In the genomic region with DNA sequence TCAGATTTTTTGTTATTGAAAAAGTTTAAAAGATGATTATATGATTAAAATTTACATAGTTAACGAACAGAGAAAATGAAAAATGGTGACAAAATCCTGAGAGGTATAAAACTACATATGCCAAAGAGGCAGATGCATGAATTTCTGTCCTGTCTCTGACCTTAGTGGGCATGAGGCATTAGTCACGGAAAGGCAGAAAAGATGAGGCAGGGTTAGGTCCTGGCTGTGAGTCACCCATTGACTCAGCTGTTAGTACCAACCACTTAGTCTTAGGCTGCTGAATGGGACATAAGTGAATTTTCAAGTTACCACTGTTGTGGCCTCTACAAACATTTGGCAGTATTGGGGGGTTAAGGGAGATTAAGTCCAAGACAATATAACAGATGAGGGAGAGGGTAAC, we compare ENCODE assay signal across 8 cellular contexts. TPM values are rescaled to one million over a fixed set of nuclear protein-coding genes. Genes with fewer than 3 reads are reported as not detected.
DNase-seq lines count a peak whose midpoint lies in the region; ATAC-seq lines count a peak whose summit lies in the region.

No MANE protein-coding gene starts in this region.

- peak; percentile 24 for ATAC-seq in left ventricle myocardium superior
- no peak for ATAC-seq in Right ventricle myocardium superior (ENCODE audit: poor library complexity)
- ATAC-seq in HG02642 (IDR thresholded peaks at IDR 0.05; ENCODE audit: poor library complexity, unreplicated experiment) = no peak

- intact Hi-C loops in left ventricle myocardium superior (cut with micrococcal nuclease) = no loop called here
- intact Hi-C loops in Right ventricle myocardium superior (cut with DNase I) = no loop called here
- intact Hi-C loops in posterior cingulate gyrus (cut with DNase I) = no loop called here

- no peak for DNase-seq in left ventricle myocardium superior
- DNase-seq in Right ventricle myocardium superior = no peak
- peak; percentile 53 to 55 for DNase-seq in activated CD4-positive, alpha-beta T cell treated with anti-CD3 and anti-CD28 coated beads for 4 hours
- DNase-seq in hepatic stellate cell (ENCODE audit: low spot score) = peak; percentile 62
- peak; percentile 13 to 57 for DNase-seq in stimulated activated CD8-positive, alpha-beta memory T cell treated with anti-CD3 and anti-CD28 coated beads, Interleukin-7, amount 100 ng/mL, for 48 hours (ENCODE audit: extremely low read depth in 1 of 2, low read depth in 1 of 2)
- DNase-seq in posterior cingulate gyrus = no peak
- no peak for DNase-seq in iPS-NIHi11 (ENCODE audit: low spot score)

RNA-seq across cellular contexts. Expression of a gene that starts 33.1 kb away (rescaled TPM):
- total RNA-seq in left ventricle myocardium superior (20.6 TPM), Right ventricle myocardium superior (18.1 TPM)

Comparison
In these comparisons a context has a peak if more than half of its experiments do, and no peak if none do; other contexts are left out.
1. DNase-seq: peak in activated CD4-positive, alpha-beta T cell treated with anti-CD3 and anti-CD28 coated beads for 4 hours (2 of 2), hepatic stellate cell (single experiment) and stimulated activated CD8-positive, alpha-beta memory T cell treated with anti-CD3 and anti-CD28 coated beads, Interleukin-7, amount 100 ng/mL, for 48 hours (2 of 2); none in left ventricle myocardium superior (single experiment), Right ventricle myocardium superior (single experiment), posterior cingulate gyrus (0 of 10) and iPS-NIHi11 (single experiment).